In the genomic region with DNA sequence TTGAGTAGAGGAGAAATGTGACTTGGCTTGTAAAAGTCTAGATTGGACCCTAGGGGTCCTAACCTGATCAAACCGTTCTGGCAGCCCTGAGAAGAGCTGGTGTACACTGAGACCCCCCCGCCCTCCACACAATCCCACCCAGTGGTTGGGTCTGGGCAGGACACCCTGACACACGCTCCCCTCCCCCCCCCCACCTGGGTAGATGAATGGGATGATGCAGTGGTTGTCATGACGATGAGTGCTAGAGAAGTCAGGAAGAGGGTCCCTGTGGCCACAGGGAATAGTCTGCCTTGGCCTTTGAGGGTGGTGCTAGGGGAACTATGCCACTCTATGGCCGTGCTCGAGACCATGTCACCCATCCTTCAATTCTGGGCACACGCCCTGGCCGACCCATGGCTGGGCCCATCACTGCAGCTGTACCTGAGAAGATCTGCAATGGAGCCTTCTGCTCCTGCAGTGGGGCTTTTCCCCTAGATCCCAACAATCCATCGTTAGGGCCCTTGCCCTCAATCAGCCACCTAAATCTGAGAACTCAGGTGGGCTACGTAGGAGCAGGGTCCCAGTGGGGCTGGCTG, we compare ENCODE assay signal across 1 cellular context.
TF ChIP-seq lines count a peak whose summit lies in the region.

No MANE protein-coding gene starts in this region.

TF ChIP-seq in K562, 482 proteins besides CTCF, POLR2A, EP300 and RAD21:
- no peak for TF ChIP-seq CBFB (CRISPR knock-in tag; IDR thresholded peaks at IDR 0.05)
- TF ChIP-seq HNRNPLL (IDR thresholded peaks at IDR 0.05; ENCODE audit: low read depth, low read length, poor library complexity, severe bottlenecking): no peak
- TF ChIP-seq, protein P1, sequence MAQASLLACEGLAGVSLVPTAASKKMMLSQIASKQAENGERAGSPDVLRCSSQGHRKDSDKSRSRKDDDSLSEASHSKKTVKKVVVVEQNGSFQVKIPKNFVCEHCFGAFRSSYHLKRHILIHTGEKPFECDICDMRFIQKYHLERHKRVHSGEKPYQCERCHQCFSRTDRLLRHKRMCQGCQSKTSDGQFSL (CRISPR knock-in tag; IDR thresholded peaks at IDR 0.05): no peak
- TF ChIP-seq, protein P1 (tag; IDR thresholded peaks at IDR 0.05): 0 out of 4 replicates have a peak, but pooled peaks of 1 of the 2 experiments have one; percentile 48
- TF ChIP-seq, protein P2, sequence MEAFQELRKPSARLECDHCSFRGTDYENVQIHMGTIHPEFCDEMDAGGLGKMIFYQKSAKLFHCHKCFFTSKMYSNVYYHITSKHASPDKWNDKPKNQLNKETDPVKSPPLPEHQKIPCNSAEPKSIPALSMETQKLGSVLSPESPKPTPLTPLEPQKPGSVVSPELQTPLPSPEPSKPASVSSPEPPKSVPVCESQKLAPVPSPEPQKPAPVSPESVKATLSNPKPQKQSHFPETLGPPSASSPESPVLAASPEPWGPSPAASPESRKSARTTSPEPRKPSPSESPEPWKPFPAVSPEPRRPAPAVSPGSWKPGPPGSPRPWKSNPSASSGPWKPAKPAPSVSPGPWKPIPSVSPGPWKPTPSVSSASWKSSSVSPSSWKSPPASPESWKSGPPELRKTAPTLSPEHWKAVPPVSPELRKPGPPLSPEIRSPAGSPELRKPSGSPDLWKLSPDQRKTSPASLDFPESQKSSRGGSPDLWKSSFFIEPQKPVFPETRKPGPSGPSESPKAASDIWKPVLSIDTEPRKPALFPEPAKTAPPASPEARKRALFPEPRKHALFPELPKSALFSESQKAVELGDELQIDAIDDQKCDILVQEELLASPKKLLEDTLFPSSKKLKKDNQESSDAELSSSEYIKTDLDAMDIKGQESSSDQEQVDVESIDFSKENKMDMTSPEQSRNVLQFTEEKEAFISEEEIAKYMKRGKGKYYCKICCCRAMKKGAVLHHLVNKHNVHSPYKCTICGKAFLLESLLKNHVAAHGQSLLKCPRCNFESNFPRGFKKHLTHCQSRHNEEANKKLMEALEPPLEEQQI (IDR thresholded peaks at IDR 0.05): no peak
- TF ChIP-seq RFX1 (IDR thresholded peaks at IDR 0.05): peak; percentile 79
- TF ChIP-seq, protein P3, sequence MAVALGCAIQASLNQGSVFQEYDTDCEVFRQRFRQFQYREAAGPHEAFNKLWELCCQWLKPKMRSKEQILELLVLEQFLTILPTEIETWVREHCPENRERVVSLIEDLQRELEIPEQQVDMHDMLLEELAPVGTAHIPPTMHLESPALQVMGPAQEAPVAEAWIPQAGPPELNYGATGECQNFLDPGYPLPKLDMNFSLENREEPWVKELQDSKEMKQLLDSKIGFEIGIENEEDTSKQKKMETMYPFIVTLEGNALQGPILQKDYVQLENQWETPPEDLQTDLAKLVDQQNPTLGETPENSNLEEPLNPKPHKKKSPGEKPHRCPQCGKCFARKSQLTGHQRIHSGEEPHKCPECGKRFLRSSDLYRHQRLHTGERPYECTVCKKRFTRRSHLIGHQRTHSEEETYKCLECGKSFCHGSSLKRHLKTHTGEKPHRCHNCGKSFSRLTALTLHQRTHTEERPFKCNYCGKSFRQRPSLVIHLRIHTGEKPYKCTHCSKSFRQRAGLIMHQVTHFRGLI (CRISPR knock-in tag; IDR thresholded peaks at IDR 0.05): no peak
